In the genomic region with DNA sequence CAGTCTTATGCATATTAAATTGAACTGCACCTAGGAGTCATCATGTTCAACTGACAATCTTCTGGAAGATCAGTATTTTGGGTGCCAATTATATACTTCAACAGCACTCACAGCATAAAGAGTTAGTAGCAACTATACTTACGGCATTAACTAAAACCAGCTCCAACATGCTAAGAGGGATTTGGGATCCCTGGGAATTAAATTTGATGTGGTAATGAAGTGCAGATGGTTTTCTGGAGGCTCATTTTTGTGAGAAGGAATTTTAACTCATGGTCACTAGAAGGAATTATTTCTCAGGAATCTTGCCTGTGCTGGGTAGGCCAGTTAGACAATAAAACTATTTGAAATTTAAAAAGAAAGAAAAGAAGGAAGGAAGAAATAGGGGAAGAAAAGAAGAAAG, we compare ENCODE assay signal across 1 cellular context.
TF ChIP-seq lines count a peak whose summit lies in the region.

No MANE protein-coding gene starts in this region.

TF ChIP-seq in WTC11, 78 proteins besides CTCF, POLR2A, EP300 and RAD21 (continued from another document):
- TF ChIP-seq, protein P1, sequence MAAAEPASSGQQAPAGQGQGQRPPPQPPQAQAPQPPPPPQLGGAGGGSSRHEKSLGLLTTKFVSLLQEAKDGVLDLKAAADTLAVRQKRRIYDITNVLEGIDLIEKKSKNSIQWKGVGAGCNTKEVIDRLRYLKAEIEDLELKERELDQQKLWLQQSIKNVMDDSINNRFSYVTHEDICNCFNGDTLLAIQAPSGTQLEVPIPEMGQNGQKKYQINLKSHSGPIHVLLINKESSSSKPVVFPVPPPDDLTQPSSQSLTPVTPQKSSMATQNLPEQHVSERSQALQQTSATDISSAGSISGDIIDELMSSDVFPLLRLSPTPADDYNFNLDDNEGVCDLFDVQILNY (CRISPR knock-in tag; IDR thresholded peaks at IDR 0.05) = no peak
- TF ChIP-seq ATF1 (CRISPR knock-in tag; IDR thresholded peaks at IDR 0.05) (no peak), TEAD4 (CRISPR knock-in tag; IDR thresholded peaks at IDR 0.05) (no peak), ZNF232 (CRISPR knock-in tag; IDR thresholded peaks at IDR 0.05) (no peak), MXD4 (CRISPR knock-in tag; IDR thresholded peaks at IDR 0.05; ENCODE audit: borderline replicate concordance) (no peak), RORB (CRISPR knock-in tag; IDR thresholded peaks at IDR 0.05) (no peak), ELF4 (CRISPR knock-in tag; IDR thresholded peaks at IDR 0.05; ENCODE audit: low read depth) (no peak), ZNF396 (CRISPR knock-in tag; IDR thresholded peaks at IDR 0.05; ENCODE audit: borderline replicate concordance) (no peak), ESRRA (CRISPR knock-in tag; IDR thresholded peaks at IDR 0.05; ENCODE audit: borderline replicate concordance) (no peak), CREB1 (CRISPR knock-in tag; IDR thresholded peaks at IDR 0.05) (no peak)
- TF ChIP-seq, protein P2, sequence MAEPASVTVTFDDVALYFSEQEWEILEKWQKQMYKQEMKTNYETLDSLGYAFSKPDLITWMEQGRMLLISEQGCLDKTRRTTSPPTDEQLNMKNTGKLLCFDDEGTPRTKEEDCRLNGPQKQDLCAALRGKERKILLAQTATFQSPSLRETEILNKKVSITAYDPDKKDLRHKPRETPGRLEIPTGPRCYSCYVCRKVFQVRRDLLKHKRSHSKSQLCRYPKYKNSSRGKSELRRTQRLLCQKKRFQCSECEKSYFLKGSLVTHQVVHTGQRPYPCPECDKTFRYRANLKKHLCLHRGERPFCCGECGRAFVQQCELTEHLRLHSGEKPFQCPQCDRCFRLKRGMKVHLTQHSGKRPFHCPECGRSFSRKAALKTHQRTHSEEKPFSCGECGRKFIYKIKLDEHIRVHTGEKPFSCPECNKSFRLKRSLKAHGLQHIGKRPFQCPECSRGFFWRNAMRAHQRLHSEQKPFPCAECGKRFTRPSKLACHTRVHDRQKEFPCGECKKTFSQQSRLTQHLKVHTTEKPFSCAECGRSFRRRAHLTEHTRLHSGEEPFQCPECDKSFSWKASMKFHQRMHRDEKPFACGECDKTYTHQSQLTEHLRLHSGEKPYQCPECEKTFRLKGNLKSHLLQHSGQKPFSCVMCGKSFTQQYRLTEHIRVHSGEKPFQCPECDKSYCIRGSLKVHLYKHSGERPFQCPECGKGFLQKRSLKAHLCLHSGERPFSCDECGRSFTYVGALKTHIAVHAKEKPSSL (CRISPR knock-in tag; conservative IDR thresholded peaks at IDR 0.05) = no peak
- TF ChIP-seq, protein P3, sequence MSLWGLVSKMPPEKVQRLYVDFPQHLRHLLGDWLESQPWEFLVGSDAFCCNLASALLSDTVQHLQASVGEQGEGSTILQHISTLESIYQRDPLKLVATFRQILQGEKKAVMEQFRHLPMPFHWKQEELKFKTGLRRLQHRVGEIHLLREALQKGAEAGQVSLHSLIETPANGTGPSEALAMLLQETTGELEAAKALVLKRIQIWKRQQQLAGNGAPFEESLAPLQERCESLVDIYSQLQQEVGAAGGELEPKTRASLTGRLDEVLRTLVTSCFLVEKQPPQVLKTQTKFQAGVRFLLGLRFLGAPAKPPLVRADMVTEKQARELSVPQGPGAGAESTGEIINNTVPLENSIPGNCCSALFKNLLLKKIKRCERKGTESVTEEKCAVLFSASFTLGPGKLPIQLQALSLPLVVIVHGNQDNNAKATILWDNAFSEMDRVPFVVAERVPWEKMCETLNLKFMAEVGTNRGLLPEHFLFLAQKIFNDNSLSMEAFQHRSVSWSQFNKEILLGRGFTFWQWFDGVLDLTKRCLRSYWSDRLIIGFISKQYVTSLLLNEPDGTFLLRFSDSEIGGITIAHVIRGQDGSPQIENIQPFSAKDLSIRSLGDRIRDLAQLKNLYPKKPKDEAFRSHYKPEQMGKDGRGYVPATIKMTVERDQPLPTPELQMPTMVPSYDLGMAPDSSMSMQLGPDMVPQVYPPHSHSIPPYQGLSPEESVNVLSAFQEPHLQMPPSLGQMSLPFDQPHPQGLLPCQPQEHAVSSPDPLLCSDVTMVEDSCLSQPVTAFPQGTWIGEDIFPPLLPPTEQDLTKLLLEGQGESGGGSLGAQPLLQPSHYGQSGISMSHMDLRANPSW (CRISPR knock-in tag; conservative IDR thresholded peaks at IDR 0.05; ENCODE audit: low read depth) = no peak
- TF ChIP-seq, protein P4, sequence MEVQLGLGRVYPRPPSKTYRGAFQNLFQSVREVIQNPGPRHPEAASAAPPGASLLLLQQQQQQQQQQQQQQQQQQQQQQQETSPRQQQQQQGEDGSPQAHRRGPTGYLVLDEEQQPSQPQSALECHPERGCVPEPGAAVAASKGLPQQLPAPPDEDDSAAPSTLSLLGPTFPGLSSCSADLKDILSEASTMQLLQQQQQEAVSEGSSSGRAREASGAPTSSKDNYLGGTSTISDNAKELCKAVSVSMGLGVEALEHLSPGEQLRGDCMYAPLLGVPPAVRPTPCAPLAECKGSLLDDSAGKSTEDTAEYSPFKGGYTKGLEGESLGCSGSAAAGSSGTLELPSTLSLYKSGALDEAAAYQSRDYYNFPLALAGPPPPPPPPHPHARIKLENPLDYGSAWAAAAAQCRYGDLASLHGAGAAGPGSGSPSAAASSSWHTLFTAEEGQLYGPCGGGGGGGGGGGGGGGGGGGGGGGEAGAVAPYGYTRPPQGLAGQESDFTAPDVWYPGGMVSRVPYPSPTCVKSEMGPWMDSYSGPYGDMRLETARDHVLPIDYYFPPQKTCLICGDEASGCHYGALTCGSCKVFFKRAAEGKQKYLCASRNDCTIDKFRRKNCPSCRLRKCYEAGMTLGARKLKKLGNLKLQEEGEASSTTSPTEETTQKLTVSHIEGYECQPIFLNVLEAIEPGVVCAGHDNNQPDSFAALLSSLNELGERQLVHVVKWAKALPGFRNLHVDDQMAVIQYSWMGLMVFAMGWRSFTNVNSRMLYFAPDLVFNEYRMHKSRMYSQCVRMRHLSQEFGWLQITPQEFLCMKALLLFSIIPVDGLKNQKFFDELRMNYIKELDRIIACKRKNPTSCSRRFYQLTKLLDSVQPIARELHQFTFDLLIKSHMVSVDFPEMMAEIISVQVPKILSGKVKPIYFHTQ (CRISPR knock-in tag; IDR thresholded peaks at IDR 0.05) = no peak
- TF ChIP-seq, protein P5, sequence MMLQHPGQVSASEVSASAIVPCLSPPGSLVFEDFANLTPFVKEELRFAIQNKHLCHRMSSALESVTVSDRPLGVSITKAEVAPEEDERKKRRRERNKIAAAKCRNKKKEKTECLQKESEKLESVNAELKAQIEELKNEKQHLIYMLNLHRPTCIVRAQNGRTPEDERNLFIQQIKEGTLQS (CRISPR knock-in tag; conservative IDR thresholded peaks at IDR 0.05) = no peak
- TF ChIP-seq, protein P6, sequence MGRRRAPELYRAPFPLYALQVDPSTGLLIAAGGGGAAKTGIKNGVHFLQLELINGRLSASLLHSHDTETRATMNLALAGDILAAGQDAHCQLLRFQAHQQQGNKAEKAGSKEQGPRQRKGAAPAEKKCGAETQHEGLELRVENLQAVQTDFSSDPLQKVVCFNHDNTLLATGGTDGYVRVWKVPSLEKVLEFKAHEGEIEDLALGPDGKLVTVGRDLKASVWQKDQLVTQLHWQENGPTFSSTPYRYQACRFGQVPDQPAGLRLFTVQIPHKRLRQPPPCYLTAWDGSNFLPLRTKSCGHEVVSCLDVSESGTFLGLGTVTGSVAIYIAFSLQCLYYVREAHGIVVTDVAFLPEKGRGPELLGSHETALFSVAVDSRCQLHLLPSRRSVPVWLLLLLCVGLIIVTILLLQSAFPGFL (CRISPR knock-in tag; IDR thresholded peaks at IDR 0.05; ENCODE audit: borderline replicate concordance) = no peak
TF ChIP-seq in WTC11: peak in this region for 0.
